27 cellular contexts compared by ENCODE assay signal in the genomic region with DNA sequence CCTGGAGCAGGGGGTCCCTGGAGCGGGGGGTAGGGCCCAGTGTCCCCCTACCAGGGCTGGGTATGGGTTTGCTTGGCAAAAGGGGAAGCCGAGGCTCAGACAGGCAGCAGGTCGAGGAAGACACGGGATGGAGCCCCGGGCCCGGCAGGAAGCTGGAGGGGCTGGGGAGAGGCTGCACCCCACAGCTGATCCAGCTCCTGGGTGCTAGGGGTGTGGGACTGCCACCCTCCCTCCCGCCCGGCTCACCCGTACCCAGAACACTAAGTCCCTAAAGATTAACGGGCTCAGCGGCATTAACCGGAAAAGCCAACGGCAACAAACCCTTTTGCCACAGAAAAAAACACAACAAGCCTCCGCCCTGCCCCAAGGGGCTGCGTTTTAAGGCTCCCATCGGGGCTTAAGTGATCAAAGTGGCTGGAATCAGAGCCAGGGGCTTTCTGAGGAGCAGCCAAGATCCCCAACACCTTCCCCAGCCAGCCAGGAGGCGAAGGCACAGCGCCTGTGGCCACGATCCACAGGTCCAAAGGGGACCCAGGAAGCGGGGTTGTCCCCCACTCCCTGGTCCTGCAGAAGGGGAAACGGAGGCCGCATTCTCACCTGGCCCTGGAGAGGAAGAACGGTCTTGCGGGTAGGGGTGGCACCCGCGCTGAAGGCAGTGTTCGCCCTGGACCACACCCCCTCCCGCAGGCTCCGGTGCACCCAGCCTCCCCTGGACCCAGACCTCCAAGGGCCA. TPM values are rescaled to one million over a fixed set of nuclear protein-coding genes. Genes with fewer than 3 reads are reported as not detected.
DNase-seq lines count a peak whose midpoint lies in the region; ATAC-seq and TF ChIP-seq lines count a peak whose summit lies in the region.
"Had no signal": no experiment of that assay in that cellular context is flagged by ENCODE, and none has a peak within 500 bp of the region (broad histone marks: within the 10 kb centered on the region; RNA-seq: fewer than 3 reads in every experiment).

No MANE protein-coding gene starts in this region.

- H3K9me3 ChIP-seq in BLaER1 (no peaks in the 10 kb centered on the region), NT2/D1 (ENCODE audit: insufficient read depth, low read length) (peaks cover 14% of the 10 kb centered on the region; the same call in 1 of the 2 replicates), adrenal gland (replicated peaks in 1 of 3) (no peaks in the 10 kb centered on the region)
- H3K9me3 ChIP-seq: Caco-2, gastroesophageal sphincter, HAP-1, tibial nerve had no signal

- peak overlapping the region; percentile 76 for H3K27ac Mint-ChIP-seq in memory B cell
- H3K27ac Mint-ChIP-seq in stimulated activated effector memory CD8-positive, alpha-beta T cell treated with anti-CD3 and anti-CD28 coated beads, Interleukin-12 subunit alpha, Interleukin-12 subunit beta, amount 100 ng/mL, for 72 hours: no peak overlapping the region
- H3K27ac Mint-ChIP-seq: activated naive CD8-positive, alpha-beta T cell; mesothelial cell of epicardium; naive thymus-derived CD4-positive, alpha-beta T cell had no signal

- no peak for TF ChIP-seq POLR2A in adrenal gland (IDR thresholded peaks at IDR 0.05)

- peaks cover 24% of the 10 kb centered on the region for H3K4me1 Mint-ChIP-seq in memory B cell
- peaks cover 32% of the 10 kb centered on the region for H3K4me1 Mint-ChIP-seq in stimulated activated effector memory CD8-positive, alpha-beta T cell treated with anti-CD3 and anti-CD28 coated beads, Interleukin-12 subunit alpha, Interleukin-12 subunit beta, amount 100 ng/mL, for 72 hours

- H3K9ac ChIP-seq in BLaER1: peak overlapping the region; percentile 99
- peak overlapping the region; percentile 36 for H3K9ac ChIP-seq in NT2/D1 (ENCODE audit: insufficient read length, low read depth)
- H3K9ac ChIP-seq: KMS-11 had no signal

- peaks cover 17% of the 10 kb centered on the region for H3K36me3 Mint-ChIP-seq in memory B cell
- peaks cover 70% of the 10 kb centered on the region for H3K36me3 Mint-ChIP-seq in stimulated activated effector memory CD8-positive, alpha-beta T cell treated with anti-CD3 and anti-CD28 coated beads, Interleukin-12 subunit alpha, Interleukin-12 subunit beta, amount 100 ng/mL, for 72 hours
- H3K36me3 Mint-ChIP-seq: activated naive CD8-positive, alpha-beta T cell had no signal

- H3K27me3 ChIP-seq in BLaER1: no peaks in the 10 kb centered on the region
- H3K27me3 ChIP-seq in NT2/D1 (ENCODE audit: insufficient read depth, insufficient read length): no peaks in the 10 kb centered on the region
- no peaks in the 10 kb centered on the region for H3K27me3 ChIP-seq in adrenal gland
- H3K27me3 ChIP-seq: gastroesophageal sphincter, tibial nerve had no signal

- ATAC-seq in memory B cell (ENCODE audit: low read depth) (no peak), GM18867 (IDR thresholded peaks at IDR 0.05; ENCODE audit: unreplicated experiment) (no peak)
- ATAC-seq in stimulated activated effector memory CD8-positive, alpha-beta T cell treated with anti-CD3 and anti-CD28 coated beads, Interleukin-12 subunit alpha, Interleukin-12 subunit beta, amount 100 ng/mL, for 72 hours: no peak
- ATAC-seq: gastroesophageal sphincter; left lobe of liver; naive thymus-derived CD4-positive, alpha-beta T cell; SK-N-SH treated with all-trans-retinoic acid at 6 μM for 48 hours had no signal

- intact Hi-C loops in adrenal gland (cut with DNase I): no loop called here

- peaks cover 72% of the 10 kb centered on the region for H3K4me1 ChIP-seq in BLaER1
- H3K4me1 ChIP-seq in NT2/D1 (ENCODE audit: insufficient read depth, insufficient read length): peaks cover 37% of the 10 kb centered on the region
- H3K4me1 ChIP-seq in adrenal gland (replicated peaks in 1 of 2): peaks cover 10 to 13% of the 10 kb centered on the region in 2 donors
- H3K4me1 ChIP-seq: Caco-2, HAP-1 had no signal

- H3K27ac ChIP-seq in BLaER1 (peak overlapping the region; percentile 100), caudate nucleus (ENCODE audit: low read depth, low read length) (no peak overlapping the region), adrenal gland (no peak overlapping the region)
- H3K27ac ChIP-seq: gastroesophageal sphincter, KMS-11, tibial nerve had no signal

- WGBS in adrenal gland, 4 donors: 90 to 95% (median 94%) methylated on average over 13 to 29 of the region's 29 CpGs

- H3K4me2 ChIP-seq in BLaER1: peak overlapping the region; percentile 99
- H3K4me2 ChIP-seq: KMS-11 had no signal

- H3K4me3 ChIP-seq in BLaER1: peak overlapping the region; percentile 97
- H3K4me3 ChIP-seq in GM12875 (ENCODE audit: low read depth, low read length): peak overlapping the region; percentile 93
- H3K4me3 ChIP-seq in NT2/D1 (ENCODE audit: insufficient read length, low read depth): no peak overlapping the region
- H3K4me3 ChIP-seq in adrenal gland: no peak overlapping the region
- H3K4me3 ChIP-seq: gastroesophageal sphincter, HAP-1, tibial nerve had no signal

- peaks cover 79% of the 10 kb centered on the region for H3K36me3 ChIP-seq in BLaER1
- H3K36me3 ChIP-seq in NT2/D1 (ENCODE audit: insufficient read depth, insufficient read length, low read length): peaks cover 81% of the 10 kb centered on the region
- peaks cover 0 to 5% of the 10 kb centered on the region in 2 donors for H3K36me3 ChIP-seq in adrenal gland (replicated peaks in 1 of 2)

- H4K20me1 ChIP-seq in BLaER1: peaks cover 52% of the 10 kb centered on the region

- H3K9me3 Mint-ChIP-seq in memory B cell: no peaks in the 10 kb centered on the region
- H3K9me3 Mint-ChIP-seq in stimulated activated effector memory CD8-positive, alpha-beta T cell treated with anti-CD3 and anti-CD28 coated beads, Interleukin-12 subunit alpha, Interleukin-12 subunit beta, amount 100 ng/mL, for 72 hours: no peaks in the 10 kb centered on the region
- H3K9me3 Mint-ChIP-seq: central memory CD8-positive, alpha-beta T cell; mesothelial cell of epicardium had no signal

- TF ChIP-seq CTCF in GM12875 (IDR thresholded peaks at IDR 0.05; ENCODE audit: borderline replicate concordance, insufficient read depth, low read depth, low read length): no peak
- TF ChIP-seq CTCF in adrenal gland (IDR thresholded peaks at IDR 0.05): no peak

- DNase-seq in NT2/D1 (ENCODE audit: low read depth, low spot score): no peak
- DNase-seq in memory B cell (ENCODE audit: low spot score in 2 of 2): no peak
- no peak for DNase-seq in caudate nucleus (lab: John Stamatoyannopoulos, UW)
- no peak for DNase-seq in stimulated activated effector memory CD8-positive, alpha-beta T cell treated with anti-CD3 and anti-CD28 coated beads, Interleukin-12 subunit alpha, Interleukin-12 subunit beta, amount 100 ng/mL, for 72 hours (ENCODE audit: low spot score in 2 of 2)
- DNase-seq in adrenal gland: no peak
- DNase-seq: activated CD4-positive, alpha-beta T cell treated with anti-CD3 and anti-CD28 coated beads for 4 hours; activated CD8-positive, alpha-beta memory T cell treated with anti-CD3 and anti-CD28 coated beads for 24 hours; activated effector memory CD4-positive, alpha-beta T cell treated with Interleukin-2 at 50 U/mL for 16 hours; Caco-2; dermis blood vessel endothelial cell; DND-41; naive thymus-derived CD4-positive, alpha-beta T cell; NCI-H1417 treated with DMSO at 0.1 percent for 48 hours; NCI-H2081 treated with DMSO at 0.1 percent for 48 hours; NCI-H345 had no signal

- H3K4me3 Mint-ChIP-seq in memory B cell: peak overlapping the region; percentile 93
- H3K4me3 Mint-ChIP-seq in stimulated activated effector memory CD8-positive, alpha-beta T cell treated with anti-CD3 and anti-CD28 coated beads, Interleukin-12 subunit alpha, Interleukin-12 subunit beta, amount 100 ng/mL, for 72 hours: no peak overlapping the region
- H3K4me3 Mint-ChIP-seq: activated naive CD8-positive, alpha-beta T cell; central memory CD8-positive, alpha-beta T cell; mesothelial cell of epicardium had no signal

- H3K27me3 Mint-ChIP-seq in memory B cell: no peaks in the 10 kb centered on the region
- H3K27me3 Mint-ChIP-seq: activated naive CD8-positive, alpha-beta T cell; central memory CD8-positive, alpha-beta T cell; naive thymus-derived CD4-positive, alpha-beta T cell had no signal

RNA-seq across cellular contexts. Expression of a gene that starts 5.3 kb away (rescaled TPM):
- 10 to 100 TPM; 23.8 to 96.0 (median 44.4) TPM for total RNA-seq in adrenal gland
- 10 to 100 TPM in 2 of 3 donors, 1 to 10 TPM in 1; 8.5 to 45.1 (median 44.2) TPM for polyA plus RNA-seq in adrenal gland

RNA-seq across cellular contexts. Expression of a gene that starts 41.8 kb away (rescaled TPM):
- 100 to 1,000 TPM in 5 of 8 donors, 10 to 100 TPM in 3; 47.1 to 336 (median 240) TPM for total RNA-seq in adrenal gland
- polyA plus RNA-seq in adrenal gland: 100 to 1,000 TPM in 1 of 3 donors, 10 to 100 TPM in 2; 91.7 to 122 (median 96.9) TPM

RNA-seq across cellular contexts. Expression of a gene that starts 54.4 kb away (rescaled TPM):
- total RNA-seq in adrenal gland: 100 to 1,000 TPM in 4 of 8 donors, 10 to 100 TPM in 4; 60.6 to 144 (median 97.2) TPM
- polyA plus RNA-seq in adrenal gland: 100 to 1,000 TPM in 1 of 3 donors, 10 to 100 TPM in 1, 1 to 10 TPM in 1; 3.5 to 221 (median 95.8) TPM

Comparison
In these comparisons a context has a peak if more than half of its experiments do, and no peak if none do; other contexts are left out.
1. H3K4me3 ChIP-seq: peak in BLaER1 (single experiment) and GM12875 (single experiment); none in NT2/D1 (single experiment) and adrenal gland (0 of 4).